34 cellular contexts compared by ENCODE assay signal in the genomic region with DNA sequence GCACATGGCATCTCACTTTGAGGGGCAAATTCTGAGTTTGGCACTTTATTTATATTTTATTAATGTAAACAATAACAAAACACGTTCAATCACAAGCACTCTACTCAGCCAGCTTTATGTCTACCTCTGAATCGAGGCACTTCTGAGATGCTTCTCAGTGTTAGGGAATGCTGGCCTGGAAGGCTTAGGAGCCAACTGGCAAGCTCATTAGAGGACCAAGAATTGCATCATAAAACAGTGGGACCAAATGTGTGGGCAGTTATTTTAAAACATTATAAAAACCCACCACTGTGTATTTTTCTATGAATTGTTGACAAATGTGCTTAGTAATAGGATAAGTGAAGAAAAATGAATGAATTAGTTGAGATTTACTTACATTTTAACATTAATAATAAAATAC. TPM values are rescaled to one million over a fixed set of nuclear protein-coding genes. Genes with fewer than 3 reads are reported as not detected.
A peak's percentile ranks its signal among the peaks of the same experiment; 100 is the strongest.
DNase-seq lines count a peak whose midpoint lies in the region; TF ChIP-seq lines count a peak whose summit lies in the region.
"Had no signal": no experiment of that assay in that cellular context is flagged by ENCODE, and none has a peak within 500 bp of the region (broad histone marks: within the 10 kb centered on the region; RNA-seq: fewer than 3 reads in every experiment).

No MANE protein-coding gene starts in this region.

- intact Hi-C loops in activated CD4-positive, alpha-beta T cell treated with anti-CD3 and anti-CD28 coated beads, Interleukin-2, amount 10 ng/mL, durations not matched to agents 24 days and 14 days (cut with micrococcal nuclease) = no loop called here
- intact Hi-C loops in head of caudate nucleus (cut with DNase I) = loop anchor here (10.0 kb wide), 1 partner anchor 820 kb away; no protein-coding TSS in a partner anchor

- H3K36me3 Mint-ChIP-seq in activated CD4-positive, alpha-beta T cell treated with anti-CD3 and anti-CD28 coated beads, Interleukin-2, amount 10 ng/mL, durations not matched to agents 24 days and 14 days (ENCODE audit: low read depth) = no peaks in the 10 kb centered on the region
- H3K36me3 Mint-ChIP-seq: CD8-positive, alpha-beta T cell had no signal

- no peaks in the 10 kb centered on the region for H3K27me3 ChIP-seq in SJSA1 (replicated peaks)

- H3K36me3 ChIP-seq in SJSA1 = no peaks in the 10 kb centered on the region

- no peaks in the 10 kb centered on the region for H3K9me3 Mint-ChIP-seq in activated CD4-positive, alpha-beta T cell treated with anti-CD3 and anti-CD28 coated beads, Interleukin-2, amount 10 ng/mL, durations not matched to agents 24 days and 14 days
- H3K9me3 Mint-ChIP-seq: CD8-positive, alpha-beta T cell had no signal

- no peaks in the 10 kb centered on the region for H3K4me1 Mint-ChIP-seq in activated CD4-positive, alpha-beta T cell treated with anti-CD3 and anti-CD28 coated beads, Interleukin-2, amount 10 ng/mL, durations not matched to agents 24 days and 14 days

- H3K9me3 ChIP-seq in SJSA1 (replicated peaks) = no peaks in the 10 kb centered on the region
- H3K9me3 ChIP-seq: Caco-2 had no signal

- H3K27ac Mint-ChIP-seq in activated CD4-positive, alpha-beta T cell treated with anti-CD3 and anti-CD28 coated beads, Interleukin-2, amount 10 ng/mL, durations not matched to agents 24 days and 14 days = no peak overlapping the region
- H3K27ac Mint-ChIP-seq: CD8-positive, alpha-beta T cell; IgD-negative memory B cell had no signal

- no peak overlapping the region for H3K4me3 ChIP-seq in SJSA1
- H3K4me3 ChIP-seq in fibroblast of the aortic adventitia (ENCODE audit: low read depth, low read length) = no peak overlapping the region
- H3K4me3 ChIP-seq: GM12878, SK-N-MC had no signal

- H3K27ac ChIP-seq in SJSA1 = peak overlapping the region; percentile 76
- H3K27ac ChIP-seq: 22Rv1, KMS-11, RWPE1 had no signal

- no peak for TF ChIP-seq CTCF in fibroblast of the aortic adventitia (IDR thresholded peaks at IDR 0.05; ENCODE audit: insufficient read depth, low read length)

- peak; percentile 13 for DNase-seq in activated CD4-positive, alpha-beta T cell treated with anti-CD3 and anti-CD28 coated beads, Interleukin-2, amount 10 ng/mL, durations not matched to agents 24 days and 14 days
- no peak for DNase-seq in activated CD4-positive, alpha-beta T cell treated with anti-CD3 and anti-CD28 coated beads, Interleukin-2, amount 50 U/mL, for 4 hours
- no peak for DNase-seq in SJSA1 (ENCODE audit: low read depth in 1 of 2, low spot score in 2 of 2)
- DNase-seq in fibroblast of the aortic adventitia (ENCODE audit: low read depth) = peak; percentile 53
- DNase-seq in head of caudate nucleus = no peak
- no peak for DNase-seq in NOMO-1 (lab: John Stamatoyannopoulos, UW; ENCODE audit: unreplicated experiment in 2 of 2)
- no peak for DNase-seq in SKM-1 treated with dmso at 0.1 percent for 144 hours (lab: John Stamatoyannopoulos, UW; ENCODE audit: unreplicated experiment)
- DNase-seq in AG08396 (ENCODE audit: low spot score) = no peak
- DNase-seq: ACHN; AML-193; C1 segment of cervical spinal cord; Caco-2; CD8-positive, alpha-beta T cell; DMS 273 treated with DMSO at 0.1 percent for 48 hours; DMS79; EL; GDM1; NCI-H1092; NCI-H1417 treated with DMSO at 0.1 percent for 48 hours; NCI-H1694 treated with DMSO at 0.1 percent for 48 hours; NCI-H2081; NCI-H2227 treated with DMSO at 0.1 percent for 48 hours; NCI-H526 treated with DMSO at 0.1 percent for 48 hours; SHP77; SW 1271 had no signal

- H3K4me1 ChIP-seq in SJSA1 (replicated peaks) = peaks cover 31% of the 10 kb centered on the region
- H3K4me1 ChIP-seq: Caco-2 had no signal

- H3K27me3 Mint-ChIP-seq in activated CD4-positive, alpha-beta T cell treated with anti-CD3 and anti-CD28 coated beads, Interleukin-2, amount 10 ng/mL, durations not matched to agents 24 days and 14 days = peaks cover 5% of the 10 kb centered on the region

- H3K4me3 Mint-ChIP-seq in activated CD4-positive, alpha-beta T cell treated with anti-CD3 and anti-CD28 coated beads, Interleukin-2, amount 10 ng/mL, durations not matched to agents 24 days and 14 days = no peak overlapping the region
- H3K4me3 Mint-ChIP-seq: CD8-positive, alpha-beta T cell; IgD-negative memory B cell had no signal

RNA-seq across cellular contexts. Expression of gene SMIM21, which starts 46.8 kb away (rescaled TPM):
- not detected in 2 replicates for total RNA-seq in activated CD4-positive, alpha-beta T cell treated with anti-CD3 and anti-CD28 coated beads, Interleukin-2, amount 10 ng/mL, durations not matched to agents 24 days and 14 days
- not detected in 2 replicates for total RNA-seq in SJSA1 (2014; rRNA removed; shearing (Covaris generic))
- not detected in 2 replicates for total RNA-seq in fibroblast of the aortic adventitia (ENCODE audit: low replicate concordance)
- total RNA-seq: Caco-2; CD8-positive, alpha-beta T cell; GM12878; H4; NCI-H460; OCI-LY7 had no signal

Comparison
In these comparisons a context has a peak if more than half of its experiments do, and no peak if none do; other contexts are left out.
1. DNase-seq: peak in activated CD4-positive, alpha-beta T cell treated with anti-CD3 and anti-CD28 coated beads, Interleukin-2, amount 10 ng/mL, durations not matched to agents 24 days and 14 days (single experiment) and fibroblast of the aortic adventitia (single experiment); none in activated CD4-positive, alpha-beta T cell treated with anti-CD3 and anti-CD28 coated beads, Interleukin-2, amount 50 U/mL, for 4 hours (0 of 2), SJSA1 (0 of 2), head of caudate nucleus (0 of 42), NOMO-1 (0 of 2), SKM-1 treated with dmso at 0.1 percent for 144 hours (single experiment) and AG08396 (single experiment).